In the genomic region with DNA sequence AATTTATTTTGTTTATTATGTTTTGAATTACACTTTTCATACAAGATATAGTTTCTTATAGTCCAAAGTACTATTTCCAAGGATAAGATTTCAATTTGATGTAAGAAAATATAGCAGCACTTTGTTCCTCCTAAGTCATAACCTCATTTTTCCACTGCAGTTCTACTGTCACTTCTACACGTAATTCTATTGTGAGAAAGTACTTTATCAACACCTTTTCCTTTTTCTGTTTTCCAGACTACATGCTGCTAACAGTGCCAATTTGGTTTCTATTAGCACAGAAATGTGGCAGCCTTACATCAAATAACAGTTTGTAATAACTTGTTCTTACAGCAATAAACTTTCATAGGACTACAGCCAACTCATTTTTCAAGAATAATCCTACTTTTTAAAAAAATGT, we compare ENCODE assay signal across 21 cellular contexts. TPM values are rescaled to one million over a fixed set of nuclear protein-coding genes. Genes with fewer than 3 reads are reported as not detected.
DNase-seq lines count a peak whose midpoint lies in the region; ATAC-seq, FAIRE-seq and TF ChIP-seq lines count a peak whose summit lies in the region.
"Had no signal": no experiment of that assay in that cellular context is flagged by ENCODE, and none has a peak within 500 bp of the region (broad histone marks: within the 10 kb centered on the region; RNA-seq: fewer than 3 reads in every experiment).

No MANE protein-coding gene starts in this region.

- H3K79me2 ChIP-seq in endothelial cell of umbilical vein (ENCODE audit: control insufficient read depth, insufficient read depth, low read length) (no peaks in the 10 kb centered on the region), mesendoderm (ENCODE audit: control insufficient read depth, insufficient read depth, low read length) (no peaks in the 10 kb centered on the region)

- no peak overlapping the region for H3K23ac ChIP-seq in mesendoderm (ENCODE audit: low read length)

- peaks cover 39% of the 10 kb centered on the region for H3K4me1 Mint-ChIP-seq in activated CD8-positive, alpha-beta T cell treated with anti-CD3 and anti-CD28 coated beads, Interleukin-2, amount 10 ng/mL, durations not matched to agents 7 days and 5 days (ENCODE audit: low read depth)
- peaks cover 30% of the 10 kb centered on the region for H3K4me1 Mint-ChIP-seq in activated CD8-positive, alpha-beta T cell treated with anti-CD3 and anti-CD28 coated beads for 36 hours (ENCODE audit: low read depth)

- H2BK15ac ChIP-seq in mesendoderm (replicated peaks; ENCODE audit: low read depth) = no peak overlapping the region

- POLR2A ChIA-PET in activated CD8-positive, alpha-beta T cell treated with anti-CD3 and anti-CD28 coated beads, Interleukin-2, amount 10 ng/mL, durations not matched to agents 7 days and 5 days (lab: Charles Lee) = no interaction called here
- POLR2A ChIA-PET in activated CD8-positive, alpha-beta T cell treated with anti-CD3 and anti-CD28 coated beads for 36 hours (lab: Charles Lee) = no interaction called here
- POLR2A ChIA-PET in endothelial cell of umbilical vein (lab: Charles Lee) = no interaction called here

- H3K9me1 ChIP-seq in endothelial cell of umbilical vein (replicated peaks; ENCODE audit: control insufficient read depth, extremely low read depth, insufficient read depth, low read length) = no peaks in the 10 kb centered on the region

- no peak overlapping the region for H3K18ac ChIP-seq in mesendoderm (ENCODE audit: low read length)

- ATAC-seq in activated CD8-positive, alpha-beta T cell treated with anti-CD3 and anti-CD28 coated beads, Interleukin-2, amount 10 ng/mL, durations not matched to agents 7 days and 5 days = peak; percentile 13
- ATAC-seq in activated CD8-positive, alpha-beta T cell treated with anti-CD3 and anti-CD28 coated beads for 36 hours = no peak
- ATAC-seq in pancreas = no peak
- ATAC-seq: PC-3 had no signal

- H3K27ac ChIP-seq in endothelial cell of umbilical vein (ENCODE audit: insufficient read depth, low read depth, low read length) (no peak overlapping the region), pancreas (no peak overlapping the region), mesendoderm (ENCODE audit: low read depth, low read length) (no peak overlapping the region)

- no peak for DNase-seq in activated CD8-positive, alpha-beta T cell treated with anti-CD3 and anti-CD28 coated beads, Interleukin-2, amount 10 ng/mL, durations not matched to agents 7 days and 5 days
- no peak for DNase-seq in activated CD8-positive, alpha-beta T cell treated with anti-CD3 and anti-CD28 coated beads for 36 hours
- DNase-seq in endothelial cell of umbilical vein (ENCODE audit: low read depth, low spot score) (peak; percentile 17), pancreas (no peak), mesendoderm (no peak), H7 (no peak), Ammon's horn (ENCODE audit: low spot score) (no peak)
- DNase-seq: 8988T; ACHN; DMS153; DND-41; KBM-7; NCI-H1105 treated with DMSO at 0.1 percent for 48 hours; NCI-H146; NCI-H2029; NCI-H446 treated with DMSO at 0.1 percent for 48 hours; NCI-H526; NCI-H82; NK-92 treated with Interleukin-12 subunit alpha and Interleukin-12 subunit beta, amount 100 ng/mL, for 24 hours; PC-3 had no signal

- H3K56ac ChIP-seq in mesendoderm (ENCODE audit: low read length) = no peak overlapping the region

- peaks cover 40% of the 10 kb centered on the region for H3K36me3 Mint-ChIP-seq in activated CD8-positive, alpha-beta T cell treated with anti-CD3 and anti-CD28 coated beads, Interleukin-2, amount 10 ng/mL, durations not matched to agents 7 days and 5 days (ENCODE audit: low read depth)
- H3K36me3 Mint-ChIP-seq in activated CD8-positive, alpha-beta T cell treated with anti-CD3 and anti-CD28 coated beads for 36 hours (ENCODE audit: low read depth) = peaks cover 9% of the 10 kb centered on the region

- H2AFZ ChIP-seq in endothelial cell of umbilical vein (ENCODE audit: low read depth, low read length) = no peak overlapping the region

- WGBS in pancreas, 2 donors = 3 to 11% methylated on average over 1 of the region's 1 CpG
- no CpG with 5 or more reads among the region's 1 CpG for WGBS in mesendoderm (ENCODE audit: extremely low coverage, insufficient coverage, low lambda C conversion rate)

- no peaks in the 10 kb centered on the region for H3K9me3 ChIP-seq in endothelial cell of umbilical vein (replicated peaks; ENCODE audit: control insufficient read depth, insufficient read depth, low read length)
- H3K9me3 ChIP-seq in pancreas = no peaks in the 10 kb centered on the region

- no peak overlapping the region for H2BK120ac ChIP-seq in mesendoderm (ENCODE audit: low read depth, low read length)

- H2BK5ac ChIP-seq in mesendoderm (ENCODE audit: low read length) = no peak overlapping the region

- H3K4me2 ChIP-seq in endothelial cell of umbilical vein (ENCODE audit: insufficient read depth, low read length) = no peak overlapping the region
- no peak overlapping the region for H3K4me2 ChIP-seq in mesendoderm (ENCODE audit: low read length)

- no peaks in the 10 kb centered on the region for H3K79me1 ChIP-seq in mesendoderm (ENCODE audit: low read length)

- no peak for TF ChIP-seq CTCF in activated CD8-positive, alpha-beta T cell treated with anti-CD3 and anti-CD28 coated beads for 36 hours (IDR thresholded peaks at IDR 0.05)
- TF ChIP-seq CTCF in endothelial cell of umbilical vein (IDR thresholded peaks at IDR 0.05; ENCODE audit: extremely low read depth in 1 of 2, insufficient read depth in 1 of 2, low read depth in 1 of 2, low read length in 2 of 2) = no peak
- no peak for TF ChIP-seq CTCF in pancreas (IDR thresholded peaks at IDR 0.05)

- FAIRE-seq in endothelial cell of umbilical vein (lab: Jason Lieb, UNC) (no peak), pancreas (lab: Jason Lieb, UNC) (peak; percentile 23)
- FAIRE-seq: HTR-8/SVneo had no signal

- H3K4me1 ChIP-seq in endothelial cell of umbilical vein (ENCODE audit: control insufficient read depth, extremely low read depth, insufficient read depth, low read length) (no peaks in the 10 kb centered on the region), pancreas (peaks cover 0 to 3% (median 0%) of the 10 kb centered on the region in 3 donors), mesendoderm (ENCODE audit: control insufficient read depth, low read depth, low read length) (no peaks in the 10 kb centered on the region)

- no peaks in the 10 kb centered on the region for H3K9me3 Mint-ChIP-seq in activated CD8-positive, alpha-beta T cell treated with anti-CD3 and anti-CD28 coated beads, Interleukin-2, amount 10 ng/mL, durations not matched to agents 7 days and 5 days (ENCODE audit: insufficient read depth)
- no peaks in the 10 kb centered on the region for H3K9me3 Mint-ChIP-seq in activated CD8-positive, alpha-beta T cell treated with anti-CD3 and anti-CD28 coated beads for 36 hours

- no peaks in the 10 kb centered on the region for H3K27me3 Mint-ChIP-seq in activated CD8-positive, alpha-beta T cell treated with anti-CD3 and anti-CD28 coated beads, Interleukin-2, amount 10 ng/mL, durations not matched to agents 7 days and 5 days (ENCODE audit: low read depth)
- no peaks in the 10 kb centered on the region for H3K27me3 Mint-ChIP-seq in activated CD8-positive, alpha-beta T cell treated with anti-CD3 and anti-CD28 coated beads for 36 hours

- CTCF ChIA-PET in activated CD8-positive, alpha-beta T cell treated with anti-CD3 and anti-CD28 coated beads, Interleukin-2, amount 10 ng/mL, durations not matched to agents 7 days and 5 days (lab: Charles Lee) = interaction anchor here (0.9 to 1.1 kb wide), 2 partner anchors 10 to 12 kb away, joined by 3 read pairs; no protein-coding TSS in a partner anchor
- CTCF ChIA-PET in activated CD8-positive, alpha-beta T cell treated with anti-CD3 and anti-CD28 coated beads for 36 hours (lab: Charles Lee) = interaction anchor here (1.0 to 1.9 kb wide), 2 partner anchors 40 to 112 kb away, joined by 3 to 4 read pairs; no protein-coding TSS in a partner anchor
- CTCF ChIA-PET in endothelial cell of umbilical vein (lab: Charles Lee) = no interaction called here

- H3K9ac ChIP-seq in endothelial cell of umbilical vein (replicated peaks; ENCODE audit: extremely low read depth, insufficient read depth, low read length) = no peak overlapping the region
- no peak overlapping the region for H3K9ac ChIP-seq in mesendoderm (ENCODE audit: low read length)

- H3K27me3 ChIP-seq in endothelial cell of umbilical vein (ENCODE audit: control insufficient read depth in 2 of 2, insufficient read depth in 2 of 2, low read length in 2 of 2) (no peaks in the 10 kb centered on the region), pancreas (no peaks in the 10 kb centered on the region), mesendoderm (ENCODE audit: insufficient read depth, low read length, poor library complexity) (no peaks in the 10 kb centered on the region), H7 (ENCODE audit: control insufficient read depth, insufficient read depth, low read length) (no peaks in the 10 kb centered on the region)

- H3K4me3 ChIP-seq in endothelial cell of umbilical vein (replicated peaks in 1 of 3; ENCODE audit: insufficient read depth in 1 of 3, low read depth in 1 of 3, low read length in 3 of 3) (no peak overlapping the region), pancreas (no peak overlapping the region), mesendoderm (ENCODE audit: low read length) (no peak overlapping the region), H7 (ENCODE audit: insufficient read depth, low read depth, low read length) (no peak overlapping the region)

- no peak for TF ChIP-seq POLR2A in endothelial cell of umbilical vein (IDR thresholded peaks at IDR 0.05; ENCODE audit: low read depth, low read length)

- H3K27ac Mint-ChIP-seq in activated CD8-positive, alpha-beta T cell treated with anti-CD3 and anti-CD28 coated beads, Interleukin-2, amount 10 ng/mL, durations not matched to agents 7 days and 5 days = no peak overlapping the region
- no peak overlapping the region for H3K27ac Mint-ChIP-seq in activated CD8-positive, alpha-beta T cell treated with anti-CD3 and anti-CD28 coated beads for 36 hours

- H3K4me3 Mint-ChIP-seq in activated CD8-positive, alpha-beta T cell treated with anti-CD3 and anti-CD28 coated beads, Interleukin-2, amount 10 ng/mL, durations not matched to agents 7 days and 5 days = no peak overlapping the region
- no peak overlapping the region for H3K4me3 Mint-ChIP-seq in activated CD8-positive, alpha-beta T cell treated with anti-CD3 and anti-CD28 coated beads for 36 hours

- no peak overlapping the region for H4K8ac ChIP-seq in mesendoderm (ENCODE audit: low read depth, low read length)

- H2AK5ac ChIP-seq in mesendoderm (ENCODE audit: low read length) = no peak overlapping the region

- no peak overlapping the region for H3K4ac ChIP-seq in mesendoderm (ENCODE audit: low read depth, low read length)

- dilution Hi-C loops in endothelial cell of umbilical vein (cut with MboI; ENCODE audit: extremely low pct_ligation_motif_present, low sequenced_read_pairs) = no loop called here

- peaks cover 2% of the 10 kb centered on the region for H4K20me1 ChIP-seq in endothelial cell of umbilical vein (replicated peaks; ENCODE audit: control insufficient read depth, extremely low read depth, insufficient read depth, low read length)

- no TSS peak for BruUV-seq in endothelial cell of umbilical vein (replicated peaks; lab: Mats Ljungman, UMichigan)

- H3K36me3 ChIP-seq in endothelial cell of umbilical vein (ENCODE audit: control insufficient read depth in 2 of 2, extremely low read depth in 1 of 2, insufficient read depth in 2 of 2, low read length in 2 of 2) = no peaks in the 10 kb centered on the region
- H3K36me3 ChIP-seq in pancreas = no peaks in the 10 kb centered on the region
- no peaks in the 10 kb centered on the region for H3K36me3 ChIP-seq in mesendoderm (ENCODE audit: control insufficient read depth, insufficient read depth, low read length)
- H3K36me3 ChIP-seq in H7 (replicated peaks; ENCODE audit: control insufficient read depth, insufficient read depth, low read length) = no peaks in the 10 kb centered on the region

- intact Hi-C loops in activated CD8-positive, alpha-beta T cell treated with anti-CD3 and anti-CD28 coated beads for 36 hours (cut with micrococcal nuclease) = no loop called here
- intact Hi-C loops in endothelial cell of umbilical vein (cut with micrococcal nuclease) = no loop called here
- intact Hi-C loops in pancreas (cut with DNase I) = no loop called here

- no peak overlapping the region for H4K5ac ChIP-seq in mesendoderm (ENCODE audit: low read length)

RNA-seq across cellular contexts. Expression of a gene that starts 45.0 kb away (rescaled TPM):
- 10 to 100 TPM; 50.8 to 53.1 TPM for total RNA-seq in activated CD8-positive, alpha-beta T cell treated with anti-CD3 and anti-CD28 coated beads, Interleukin-2, amount 10 ng/mL, durations not matched to agents 7 days and 5 days
- total RNA-seq in activated CD8-positive, alpha-beta T cell treated with anti-CD3 and anti-CD28 coated beads for 36 hours = 10 to 100 TPM; 12.8 to 12.9 TPM
- total RNA-seq in endothelial cell of umbilical vein (5.4 and 8.8 TPM in 2 replicates), pancreas (1 to 10 TPM; 2.5 to 3.5 (median 3.2) TPM)
- polyA plus RNA-seq in endothelial cell of umbilical vein (2.6 and 2.9 TPM in 2 replicates), pancreas (1 to 10 TPM in 1 of 2 donors, under 1 TPM in 1; 0.95 to 1.1 TPM)
- 3.0 and 3.3 TPM in 2 replicates for polyA plus RNA-seq in endothelial cell of umbilical vein (2011; cell fraction: cytosol; rRNA removed)
- polyA plus RNA-seq in endothelial cell of umbilical vein (2011; cell fraction: nucleus; rRNA removed) = 7.9 and 8.5 TPM in 2 replicates
- 3.6 and 4.2 TPM in 2 replicates for polyA plus RNA-seq in endothelial cell of umbilical vein (2012)
- polyA minus RNA-seq in endothelial cell of umbilical vein = 6.9 TPM in 2 replicates
- polyA minus RNA-seq in endothelial cell of umbilical vein (2011; cell fraction: cytosol; rRNA and poly(A)+ RNA removed) = 7.1 TPM
- 12.5 and 15.5 TPM in 2 replicates for polyA minus RNA-seq in endothelial cell of umbilical vein (2011; cell fraction: nucleus; rRNA and poly(A)+ RNA removed)
- 1.4 TPM for polyA plus RNA-seq in mesendoderm (2013, experiment 1 of 2)
- 1.5 TPM for polyA plus RNA-seq in mesendoderm (2013, experiment 2 of 2)
- total RNA-seq in H7 (2014; rRNA removed; shearing (Covaris generic)) = 1.1 and 1.9 TPM in 2 replicates
